In the genomic region with DNA sequence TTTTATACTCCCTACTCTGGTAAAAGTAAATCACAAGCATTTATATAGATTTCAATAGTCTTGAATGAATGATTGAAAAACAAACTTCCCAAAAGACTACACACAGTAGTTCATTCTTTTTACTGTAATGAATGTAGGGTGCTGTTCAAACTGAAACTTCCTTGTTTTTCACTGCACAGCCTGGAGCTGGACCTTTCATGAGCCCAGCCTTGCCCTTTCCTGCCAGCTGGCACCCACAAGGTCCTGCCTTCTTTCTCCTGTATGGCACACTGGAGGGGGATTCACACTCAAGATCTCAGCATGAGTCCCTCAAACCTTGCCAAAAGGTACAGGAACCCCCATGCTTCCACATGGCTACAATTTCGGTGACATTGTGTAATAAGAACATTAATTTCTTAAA, we compare ENCODE assay signal across 25 cellular contexts. TPM values are rescaled to one million over a fixed set of nuclear protein-coding genes. Genes with fewer than 3 reads are reported as not detected.
"Had no signal": no experiment of that assay in that cellular context is flagged by ENCODE, and none has a peak within 500 bp of the region (broad histone marks: within the 10 kb centered on the region; RNA-seq: fewer than 3 reads in every experiment).

No MANE protein-coding gene starts in this region.

- H3K27me3 ChIP-seq: body of pancreas, Peyer's patch, SJSA1 had no signal

- H3K9me3 ChIP-seq: body of pancreas, Peyer's patch, SJSA1 had no signal

- H3K27ac Mint-ChIP-seq: activated CD8-positive, alpha-beta T cell treated with anti-CD3 and anti-CD28 coated beads, Interleukin-2, amount 10 ng/mL, durations not matched to agents 7 days and 5 days; activated naive CD4-positive, alpha-beta T cell treated with anti-CD3 and anti-CD28 coated beads, Interleukin-2, amount 50 U/mL, for 24 hours; activated T-cell treated with anti-CD3 and anti-CD28 coated beads, Interleukin-2, amount 50 U/mL, for 24 hours; activated T-helper 1 cell treated with anti-CD3 and anti-CD28 coated beads, Interleukin-12 subunit alpha, Interleukin-12 subunit beta, Interleukin-2, Interleukin-4 antibody, amounts not matched to agents 30 ng/mL and 10 ng/mL and 1 ng/mL, durations not matched to agents 14 hours and 24 hours and 36 hours; T-helper 1 cell treated with Interleukin-12 subunit alpha and Interleukin-12 subunit beta and Interleukin-4 antibody, amounts not matched to agents 30 μg/mL and 1 μg/mL, for 36 hours had no signal

- H3K9me3 Mint-ChIP-seq: activated T-cell treated with anti-CD3 and anti-CD28 coated beads, Interleukin-2, amount 50 U/mL, for 24 hours; activated T-helper 1 cell treated with anti-CD3 and anti-CD28 coated beads, Interleukin-12 subunit alpha, Interleukin-12 subunit beta, Interleukin-2, Interleukin-4 antibody, amounts not matched to agents 30 ng/mL and 10 ng/mL and 1 ng/mL, durations not matched to agents 14 hours and 24 hours and 36 hours; T-helper 1 cell treated with Interleukin-12 subunit alpha and Interleukin-12 subunit beta and Interleukin-4 antibody, amounts not matched to agents 30 μg/mL and 1 μg/mL, for 36 hours; WTC11 had no signal

- H3K36me3 Mint-ChIP-seq: activated naive CD4-positive, alpha-beta T cell treated with anti-CD3 and anti-CD28 coated beads, Interleukin-2, amount 50 U/mL, for 24 hours; WTC11 had no signal

- ATAC-seq: activated CD8-positive, alpha-beta T cell treated with anti-CD3 and anti-CD28 coated beads, Interleukin-2, amount 10 ng/mL, durations not matched to agents 7 days and 5 days; body of pancreas; K562; WTC11 had no signal

- H3K27ac ChIP-seq: body of pancreas, Peyer's patch, SJSA1 had no signal

- H3K4me3 ChIP-seq: body of pancreas, K562, Peyer's patch, SJSA1 had no signal

- H3K4me1 ChIP-seq: body of pancreas, Peyer's patch had no signal

- H3K36me3 ChIP-seq: Peyer's patch had no signal

- H3K4me1 Mint-ChIP-seq: activated naive CD4-positive, alpha-beta T cell treated with anti-CD3 and anti-CD28 coated beads, Interleukin-2, amount 50 U/mL, for 24 hours had no signal

- DNase-seq: activated CD4-positive, alpha-beta T cell treated with anti-CD3 and anti-CD28 coated beads for 48 hours; activated CD4-positive, alpha-beta T cell treated with anti-CD3 and anti-CD28 coated beads, Interleukin-2, amount 50 U/mL, for 4 hours; activated CD4-positive, CD25-positive, alpha-beta regulatory T cell treated with anti-CD3 and anti-CD28 coated beads, Interleukin-2, amount 50 U/mL, for 72 hours; activated CD8-positive, alpha-beta T cell treated with anti-CD3 and anti-CD28 coated beads, Interleukin-2, amount 10 ng/mL, durations not matched to agents 7 days and 5 days; activated effector memory CD4-positive, alpha-beta T cell treated with Interleukin-2 at 50 U/mL for 16 hours; activated naive CD4-positive, alpha-beta T cell; activated T-cell treated with anti-CD3 and anti-CD28 coated beads, Interleukin-2, amount 50 U/mL, for 24 hours; aorta; body of pancreas; central memory CD4-positive, alpha-beta T cell; Kasumi-1; NCI-H1092; NCI-H1417; NCI-H1694; NCI-H2029 treated with DMSO at 0.1 percent for 48 hours; NCI-H345; NCI-H510A treated with DMSO at 0.1 percent for 48 hours; Peyer's patch; SHP77 had no signal

- H3K4me3 Mint-ChIP-seq: activated CD8-positive, alpha-beta T cell treated with anti-CD3 and anti-CD28 coated beads, Interleukin-2, amount 10 ng/mL, durations not matched to agents 7 days and 5 days; activated naive CD4-positive, alpha-beta T cell treated with anti-CD3 and anti-CD28 coated beads, Interleukin-2, amount 50 U/mL, for 24 hours; activated T-cell treated with anti-CD3 and anti-CD28 coated beads, Interleukin-2, amount 50 U/mL, for 24 hours; activated T-helper 1 cell treated with anti-CD3 and anti-CD28 coated beads, Interleukin-12 subunit alpha, Interleukin-12 subunit beta, Interleukin-2, Interleukin-4 antibody, amounts not matched to agents 30 ng/mL and 10 ng/mL and 1 ng/mL, durations not matched to agents 14 hours and 24 hours and 36 hours; T-helper 1 cell treated with Interleukin-12 subunit alpha and Interleukin-12 subunit beta and Interleukin-4 antibody, amounts not matched to agents 30 μg/mL and 1 μg/mL, for 36 hours; WTC11 had no signal

RNA-seq across cellular contexts. Expression of a gene that starts 50.9 kb away (rescaled TPM):
- polyA plus RNA-seq: K562 had no signal
